In genomic region chr11:129447654-129448239, GRCh38 we compare ENCODE assay signal across 24 cellular contexts.
"Had no signal": no experiment of that assay in that cellular context is flagged by ENCODE, and none has a peak within 500 bp of the region (broad histone marks: within the 10 kb centered on the region; RNA-seq: fewer than 3 reads in every experiment).

No MANE protein-coding gene starts in this region.

- H3K4me1 Mint-ChIP-seq: activated B cell treated with CpG ODN at 0.5 μM for 24 hours; activated naive CD8-positive, alpha-beta T cell treated with anti-CD3 and anti-CD28 coated beads, Interleukin-2, amount 10 ng/mL, durations not matched to agents 7 days and 5 days; IgD-negative memory B cell; T-helper 17 cell had no signal

- DNase-seq: activated B cell treated with CpG ODN at 0.5 μM for 24 hours; activated CD8-positive, alpha-beta memory T cell treated with anti-CD3 and anti-CD28 coated beads, Interleukin-2, amount 50 U/mL, for 48 hours; activated CD8-positive, alpha-beta T cell treated with anti-CD3 and anti-CD28 coated beads, Interleukin-2, amount 10 ng/mL, durations not matched to agents 7 days and 5 days; activated gamma-delta T cell; activated naive CD4-positive, alpha-beta T cell treated with anti-CD3 and anti-CD28 coated beads, Interleukin-2, amount 50 U/mL, for 16 hours; activated naive CD8-positive, alpha-beta T cell treated with anti-CD3 and anti-CD28 coated beads, Interleukin-2, amount 10 ng/mL, durations not matched to agents 7 days and 5 days; activated T-cell treated with anti-CD3 and anti-CD28 coated beads, Interleukin-2, amount 50 U/mL, for 48 hours; adrenal gland; anterior cingulate cortex; cerebellar nuclear complex; NCI-H1092; NCI-H1417 treated with DMSO at 0.1 percent for 48 hours; NCI-H1694; NCI-H2029; NCI-H2107; NCI-H446; NCI-H524; PC-3; SHP77; SW 1271; T-helper 17 cell; T1000 had no signal

- ATAC-seq: activated CD8-positive, alpha-beta T cell treated with anti-CD3 and anti-CD28 coated beads, Interleukin-2, amount 10 ng/mL, durations not matched to agents 7 days and 5 days; PC-3; SK-N-SH treated with all-trans-retinoic acid at 6 μM for 48 hours; T-helper 17 cell had no signal

- H3K27ac Mint-ChIP-seq: activated B cell treated with CpG ODN at 0.5 μM for 24 hours; activated CD8-positive, alpha-beta T cell treated with anti-CD3 and anti-CD28 coated beads, Interleukin-2, amount 10 ng/mL, durations not matched to agents 7 days and 5 days; activated naive CD8-positive, alpha-beta T cell treated with anti-CD3 and anti-CD28 coated beads, Interleukin-2, amount 10 ng/mL, durations not matched to agents 7 days and 5 days; IgD-negative memory B cell; T-helper 17 cell had no signal

- H3K36me3 Mint-ChIP-seq: activated naive CD8-positive, alpha-beta T cell treated with anti-CD3 and anti-CD28 coated beads, Interleukin-2, amount 10 ng/mL, durations not matched to agents 7 days and 5 days; IgD-negative memory B cell had no signal

- H3K4me3 Mint-ChIP-seq: activated B cell treated with CpG ODN at 0.5 μM for 24 hours; activated CD8-positive, alpha-beta T cell treated with anti-CD3 and anti-CD28 coated beads, Interleukin-2, amount 10 ng/mL, durations not matched to agents 7 days and 5 days; activated naive CD8-positive, alpha-beta T cell treated with anti-CD3 and anti-CD28 coated beads, Interleukin-2, amount 10 ng/mL, durations not matched to agents 7 days and 5 days; IgD-negative memory B cell; T-helper 17 cell had no signal

- H3K27me3 Mint-ChIP-seq: IgD-negative memory B cell, T-helper 17 cell had no signal
